23 cellular contexts compared by ENCODE assay signal in genomic region chr14:89424241-89424640, GRCh38. TPM values are rescaled to one million over a fixed set of nuclear protein-coding genes. Genes with fewer than 3 reads are reported as not detected.
DNase-seq lines count a peak whose midpoint lies in the region; ATAC-seq and TF ChIP-seq lines count a peak whose summit lies in the region.
"Had no signal": no experiment of that assay in that cellular context is flagged by ENCODE, and none has a peak within 500 bp of the region (broad histone marks: within the 10 kb centered on the region; RNA-seq: fewer than 3 reads in every experiment).

No MANE protein-coding gene starts in this region.

- TF ChIP-seq POLR2A in suprapubic skin (IDR thresholded peaks at IDR 0.05) (no peak), lower leg skin (IDR thresholded peaks at IDR 0.05) (no peak)

- no peaks in the 10 kb centered on the region for H3K27me3 ChIP-seq in suprapubic skin
- H3K27me3 ChIP-seq: esophagus muscularis mucosa, gastrocnemius medialis had no signal

- H3K36me3 ChIP-seq in HEK293 (ENCODE audit: control insufficient read depth in 2 of 2, insufficient read depth in 1 of 2, low read length in 2 of 2) (no peaks in the 10 kb centered on the region), suprapubic skin (no peaks in the 10 kb centered on the region)
- H3K36me3 ChIP-seq: gastrocnemius medialis had no signal

- no peaks in the 10 kb centered on the region for H3K27me3 Mint-ChIP-seq in activated CD8-positive, alpha-beta T cell treated with anti-CD3 and anti-CD28 coated beads for 36 hours
- no peaks in the 10 kb centered on the region for H3K27me3 Mint-ChIP-seq in activated CD8-positive, alpha-beta T cell treated with anti-CD3 and anti-CD28 coated beads, Interleukin-2, amount 10 ng/mL, durations not matched to agents 7 days and 5 days (ENCODE audit: low read depth)
- H3K27me3 Mint-ChIP-seq in activated T-helper 2 cell treated with anti-CD3 and anti-CD28 coated beads, Interferon-gamma antibody, Interleukin-2, Interleukin-4, amounts not matched to agents 10 μg/mL and 5 μg/mL and 100 μg/mL, durations not matched to agents 14 hours and 24 hours and 36 hours (ENCODE audit: low read depth), result no peaks in the 10 kb centered on the region
- H3K27me3 Mint-ChIP-seq in nephron (ENCODE audit: low read depth), result peaks cover 6% of the 10 kb centered on the region
- H3K27me3 Mint-ChIP-seq: memory B cell had no signal

- no peak for TF ChIP-seq EP300 in suprapubic skin (IDR thresholded peaks at IDR 0.05)

- no peak for TF ChIP-seq CTCF in activated CD8-positive, alpha-beta T cell treated with anti-CD3 and anti-CD28 coated beads for 36 hours (IDR thresholded peaks at IDR 0.05)
- no peak for TF ChIP-seq CTCF in HEK293 (tag by site-specific recombination; IDR thresholded peaks at IDR 0.05)
- TF ChIP-seq CTCF in nephron (IDR thresholded peaks at IDR 0.05; ENCODE audit: unreplicated experiment in 3 of 3), result no peak
- TF ChIP-seq CTCF in suprapubic skin (IDR thresholded peaks at IDR 0.05), result no peak
- no peak for TF ChIP-seq CTCF in lower leg skin (IDR thresholded peaks at IDR 0.05)

- CTCF ChIA-PET in activated CD8-positive, alpha-beta T cell treated with anti-CD3 and anti-CD28 coated beads for 36 hours (lab: Charles Lee), result no interaction called here
- CTCF ChIA-PET in activated CD8-positive, alpha-beta T cell treated with anti-CD3 and anti-CD28 coated beads, Interleukin-2, amount 10 ng/mL, durations not matched to agents 7 days and 5 days (lab: Charles Lee), result interaction anchor here (0.9 to 1.1 kb wide), 2 partner anchors 20 to 142 kb away, joined by 3 read pairs; no protein-coding TSS in a partner anchor
- CTCF ChIA-PET in HEK293 (lab: Yijun Ruan, JAX), result interaction anchor here (0.6 kb wide), 1 partner anchor 424 kb away, joined by 3 read pairs; no protein-coding TSS in a partner anchor

- H3K4me3 Mint-ChIP-seq in activated CD8-positive, alpha-beta T cell treated with anti-CD3 and anti-CD28 coated beads for 36 hours, result peak overlapping the region; percentile 13
- H3K4me3 Mint-ChIP-seq in activated CD8-positive, alpha-beta T cell treated with anti-CD3 and anti-CD28 coated beads, Interleukin-2, amount 10 ng/mL, durations not matched to agents 7 days and 5 days, result no peak overlapping the region
- no peak overlapping the region for H3K4me3 Mint-ChIP-seq in activated T-helper 2 cell treated with anti-CD3 and anti-CD28 coated beads, Interferon-gamma antibody, Interleukin-2, Interleukin-4, amounts not matched to agents 10 μg/mL and 5 μg/mL and 100 μg/mL, durations not matched to agents 14 hours and 24 hours and 36 hours (ENCODE audit: low read depth)
- H3K4me3 Mint-ChIP-seq in nephron, result peak overlapping the region in 1 of 3 experiments; percentile 41
- H3K4me3 Mint-ChIP-seq: memory B cell, nephron progenitor cell had no signal

- 79% methylated on average over 6 of the region's 6 CpGs for WGBS in suprapubic skin
- 78 to 79% methylated on average over 6 of the region's 6 CpGs for WGBS in lower leg skin, 2 donors

- peaks cover 26% of the 10 kb centered on the region for H3K4me1 ChIP-seq in HEK293 (ENCODE audit: control insufficient read depth, insufficient read depth, low read length)
- peaks cover 62% of the 10 kb centered on the region for H3K4me1 ChIP-seq in suprapubic skin

- ATAC-seq in activated CD8-positive, alpha-beta T cell treated with anti-CD3 and anti-CD28 coated beads for 36 hours, result no peak
- ATAC-seq in activated CD8-positive, alpha-beta T cell treated with anti-CD3 and anti-CD28 coated beads, Interleukin-2, amount 10 ng/mL, durations not matched to agents 7 days and 5 days, result no peak
- ATAC-seq: gastrocnemius medialis had no signal

- intact Hi-C loops in activated CD8-positive, alpha-beta T cell treated with anti-CD3 and anti-CD28 coated beads for 36 hours (cut with micrococcal nuclease), result loop anchor here (5.0 kb wide), 1 partner anchor 348 kb away; no protein-coding TSS in a partner anchor
- intact Hi-C loops in activated T-helper 2 cell treated with anti-CD3 and anti-CD28 coated beads, Interferon-gamma antibody, Interleukin-2, Interleukin-4, amounts not matched to agents 10 μg/mL and 5 μg/mL and 100 μg/mL, durations not matched to agents 14 hours and 24 hours and 36 hours (cut with micrococcal nuclease), result loop anchor here (5.0 kb wide), 1 partner anchor 258 kb away; no protein-coding TSS in a partner anchor
- intact Hi-C loops in lower leg skin (cut with DNase I; ENCODE audit: low total_unique reads), result no loop called here

- H3K9me3 Mint-ChIP-seq in activated CD8-positive, alpha-beta T cell treated with anti-CD3 and anti-CD28 coated beads for 36 hours, result no peaks in the 10 kb centered on the region
- H3K9me3 Mint-ChIP-seq in activated CD8-positive, alpha-beta T cell treated with anti-CD3 and anti-CD28 coated beads, Interleukin-2, amount 10 ng/mL, durations not matched to agents 7 days and 5 days (ENCODE audit: insufficient read depth), result no peaks in the 10 kb centered on the region
- H3K9me3 Mint-ChIP-seq in activated T-helper 2 cell treated with anti-CD3 and anti-CD28 coated beads, Interferon-gamma antibody, Interleukin-2, Interleukin-4, amounts not matched to agents 10 μg/mL and 5 μg/mL and 100 μg/mL, durations not matched to agents 14 hours and 24 hours and 36 hours, result no peaks in the 10 kb centered on the region
- peaks cover 3% of the 10 kb centered on the region for H3K9me3 Mint-ChIP-seq in nephron
- H3K9me3 Mint-ChIP-seq: memory B cell had no signal

- DNase-seq in activated CD8-positive, alpha-beta T cell treated with anti-CD3 and anti-CD28 coated beads for 36 hours, result no peak
- no peak for DNase-seq in activated CD8-positive, alpha-beta T cell treated with anti-CD3 and anti-CD28 coated beads, Interleukin-2, amount 10 ng/mL, durations not matched to agents 7 days and 5 days
- no peak for DNase-seq in activated T-helper 2 cell treated with anti-CD3 and anti-CD28 coated beads, Interferon-gamma antibody, Interleukin-2, Interleukin-4, amounts not matched to agents 10 μg/mL and 5 μg/mL and 100 μg/mL, durations not matched to agents 14 hours and 24 hours and 36 hours (ENCODE audit: low spot score)
- DNase-seq in suprapubic skin (ENCODE audit: low spot score in 2 of 2), result no peak
- no peak for DNase-seq in lower leg skin (ENCODE audit: low spot score in 2 of 2)
- no peak for DNase-seq in iPS-NIHi7 (ENCODE audit: extremely low spot score)
- DNase-seq: ACHN; activated naive CD4-positive, alpha-beta T cell treated with anti-CD3 and anti-CD28 coated beads, Interleukin-2, amount 50 U/mL, for 16 hours; effector memory CD4-positive, alpha-beta T cell; gastrocnemius medialis; GF-D8; GOT3; NCI-H1092; NCI-H2081 treated with DMSO at 0.1 percent for 48 hours; nephron progenitor cell; Right ventricle myocardium superior; SW 1271 had no signal

- H3K4me3 ChIP-seq in HEK293 (ENCODE audit: low read depth, low read length), result no peak overlapping the region
- H3K4me3 ChIP-seq in suprapubic skin, result no peak overlapping the region
- no peak overlapping the region for H3K4me3 ChIP-seq in lower leg skin (ENCODE audit: low read depth, poor library complexity, severe bottlenecking)
- H3K4me3 ChIP-seq: BLaER1 treated with 17β-estradiol and CSF1 and Interleukin-3, amounts not matched to agents 10 nM and 100 nM; esophagus muscularis mucosa; gastrocnemius medialis had no signal

- peaks cover 19% of the 10 kb centered on the region for H3K36me3 Mint-ChIP-seq in activated CD8-positive, alpha-beta T cell treated with anti-CD3 and anti-CD28 coated beads for 36 hours (ENCODE audit: low read depth)
- peaks cover 12% of the 10 kb centered on the region for H3K36me3 Mint-ChIP-seq in activated CD8-positive, alpha-beta T cell treated with anti-CD3 and anti-CD28 coated beads, Interleukin-2, amount 10 ng/mL, durations not matched to agents 7 days and 5 days (ENCODE audit: low read depth)
- peaks cover 25% of the 10 kb centered on the region for H3K36me3 Mint-ChIP-seq in activated T-helper 2 cell treated with anti-CD3 and anti-CD28 coated beads, Interferon-gamma antibody, Interleukin-2, Interleukin-4, amounts not matched to agents 10 μg/mL and 5 μg/mL and 100 μg/mL, durations not matched to agents 14 hours and 24 hours and 36 hours (ENCODE audit: low read depth)
- H3K36me3 Mint-ChIP-seq in nephron (ENCODE audit: low read depth), result no peaks in the 10 kb centered on the region

- H3K9me3 ChIP-seq in HEK293 (ENCODE audit: control insufficient read depth, insufficient read depth, low read depth, low read length) (no peaks in the 10 kb centered on the region), suprapubic skin (no peaks in the 10 kb centered on the region)
- H3K9me3 ChIP-seq: esophagus muscularis mucosa, gastrocnemius medialis had no signal

- H3K27ac ChIP-seq in HEK293 (ENCODE audit: extremely low read depth, low read depth, low read length), result no peak overlapping the region
- no peak overlapping the region for H3K27ac ChIP-seq in suprapubic skin
- H3K27ac ChIP-seq: BLaER1 treated with 17β-estradiol and CSF1 and Interleukin-3, amounts not matched to agents 10 nM and 100 nM; esophagus muscularis mucosa had no signal

- POLR2A ChIA-PET in activated CD8-positive, alpha-beta T cell treated with anti-CD3 and anti-CD28 coated beads for 36 hours (lab: Charles Lee), result no interaction called here
- POLR2A ChIA-PET in activated CD8-positive, alpha-beta T cell treated with anti-CD3 and anti-CD28 coated beads, Interleukin-2, amount 10 ng/mL, durations not matched to agents 7 days and 5 days (lab: Charles Lee), result no interaction called here
- POLR2A ChIA-PET in HEK293 (lab: Yijun Ruan, JAX), result interaction anchor here (0.7 kb wide), 1 partner anchor 247 kb away, joined by 3 read pairs; no protein-coding TSS in a partner anchor

- peaks cover 83% of the 10 kb centered on the region for H3K4me1 Mint-ChIP-seq in activated CD8-positive, alpha-beta T cell treated with anti-CD3 and anti-CD28 coated beads for 36 hours (ENCODE audit: low read depth)
- peaks cover 76% of the 10 kb centered on the region for H3K4me1 Mint-ChIP-seq in activated CD8-positive, alpha-beta T cell treated with anti-CD3 and anti-CD28 coated beads, Interleukin-2, amount 10 ng/mL, durations not matched to agents 7 days and 5 days (ENCODE audit: low read depth)
- H3K4me1 Mint-ChIP-seq in activated T-helper 2 cell treated with anti-CD3 and anti-CD28 coated beads, Interferon-gamma antibody, Interleukin-2, Interleukin-4, amounts not matched to agents 10 μg/mL and 5 μg/mL and 100 μg/mL, durations not matched to agents 14 hours and 24 hours and 36 hours (ENCODE audit: low read depth), result peaks cover 72% of the 10 kb centered on the region
- peaks cover 60% of the 10 kb centered on the region for H3K4me1 Mint-ChIP-seq in nephron

- peak overlapping the region; percentile 73 for H3K27ac Mint-ChIP-seq in activated CD8-positive, alpha-beta T cell treated with anti-CD3 and anti-CD28 coated beads for 36 hours
- no peak overlapping the region for H3K27ac Mint-ChIP-seq in activated CD8-positive, alpha-beta T cell treated with anti-CD3 and anti-CD28 coated beads, Interleukin-2, amount 10 ng/mL, durations not matched to agents 7 days and 5 days
- H3K27ac Mint-ChIP-seq in activated T-helper 2 cell treated with anti-CD3 and anti-CD28 coated beads, Interferon-gamma antibody, Interleukin-2, Interleukin-4, amounts not matched to agents 10 μg/mL and 5 μg/mL and 100 μg/mL, durations not matched to agents 14 hours and 24 hours and 36 hours, result peak overlapping the region; percentile 33
- H3K27ac Mint-ChIP-seq in nephron, result peak overlapping the region in 2 of 3 experiments; percentile 27 to 36
- H3K27ac Mint-ChIP-seq: memory B cell, progenitor cell of endocrine pancreas had no signal

RNA-seq across cellular contexts. Expression of gene FOXN3, which starts 7.2 kb away (rescaled TPM):
- 10 to 100 TPM; 83.4 to 85.0 TPM for total RNA-seq in activated CD8-positive, alpha-beta T cell treated with anti-CD3 and anti-CD28 coated beads for 36 hours
- 10 to 100 TPM; 70.3 to 72.7 TPM for total RNA-seq in activated CD8-positive, alpha-beta T cell treated with anti-CD3 and anti-CD28 coated beads, Interleukin-2, amount 10 ng/mL, durations not matched to agents 7 days and 5 days
- total RNA-seq in activated T-helper 2 cell treated with anti-CD3 and anti-CD28 coated beads, Interferon-gamma antibody, Interleukin-2, Interleukin-4, amounts not matched to agents 10 μg/mL and 5 μg/mL and 100 μg/mL, durations not matched to agents 14 hours and 24 hours and 36 hours, result 131 and 135 TPM in 2 replicates
- total RNA-seq in suprapubic skin (100 to 1,000 TPM; 117 to 272 (median 172) TPM), lower leg skin (100 to 1,000 TPM; 118 to 211 (median 167) TPM)
